ENCODE assay signal across 23 cellular contexts in the genomic region with DNA sequence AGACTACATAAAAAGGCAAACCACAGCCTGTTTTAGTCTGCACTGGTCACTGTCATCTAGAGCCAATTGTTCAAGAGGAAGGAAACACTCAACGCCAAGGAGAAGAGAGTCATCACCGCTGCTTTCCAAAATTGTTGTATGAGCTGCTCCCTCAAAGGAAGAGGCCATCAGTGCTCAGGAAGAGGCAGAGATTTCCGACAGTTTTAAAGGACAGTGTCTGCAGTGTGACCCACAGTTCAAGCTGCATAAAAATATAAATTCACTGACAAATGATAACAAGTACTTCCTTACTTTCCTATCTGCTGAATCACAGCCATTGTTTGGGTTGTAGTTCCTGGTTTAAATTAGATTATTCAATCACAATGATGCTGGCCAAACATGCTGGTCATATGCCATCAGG. TPM values are rescaled to one million over a fixed set of nuclear protein-coding genes. Genes with fewer than 3 reads are reported as not detected.
DNase-seq lines count a peak whose midpoint lies in the region; ATAC-seq, FAIRE-seq and TF ChIP-seq lines count a peak whose summit lies in the region.
"Had no signal": no experiment of that assay in that cellular context is flagged by ENCODE, and none has a peak within 500 bp of the region (broad histone marks: within the 10 kb centered on the region; RNA-seq: fewer than 3 reads in every experiment).

No MANE protein-coding gene starts in this region.

- peak overlapping the region; percentile 2 for H3K27ac Mint-ChIP-seq in activated naive CD8-positive, alpha-beta T cell treated with anti-CD3 and anti-CD28 coated beads for 36 hours
- H3K27ac Mint-ChIP-seq in activated naive CD8-positive, alpha-beta T cell treated with anti-CD3 and anti-CD28 coated beads, Interleukin-2, amount 50 U/mL, for 24 hours, result no peak overlapping the region
- H3K27ac Mint-ChIP-seq in activated T-helper 2 cell treated with anti-CD3 and anti-CD28 coated beads, Interferon-gamma antibody, Interleukin-2, Interleukin-4, amounts not matched to agents 10 μg/mL and 5 μg/mL and 100 μg/mL, durations not matched to agents 14 hours and 24 hours and 36 hours, result no peak overlapping the region
- H3K27ac Mint-ChIP-seq: activated B cell treated with CpG ODN at 0.5 μM for 24 hours; activated CD4-positive, alpha-beta memory T cell treated with anti-CD3 and anti-CD28 coated beads, Interleukin-2, amount 10 ng/mL, durations not matched to agents 7 days and 5 days; activated naive CD4-positive, alpha-beta T cell treated with anti-CD3 and anti-CD28 coated beads, Interleukin-2, amount 10 ng/mL, durations not matched to agents 7 days and 5 days; stimulated activated naive CD8-positive, alpha-beta T cell treated with anti-CD3 and anti-CD28 coated beads, Interleukin-15, amount 100 ng/mL, for 72 hours; T-helper 17 cell had no signal

- H3K36me3 ChIP-seq in endothelial cell of umbilical vein (ENCODE audit: control insufficient read depth in 2 of 2, extremely low read depth in 1 of 2, insufficient read depth in 2 of 2, low read length in 2 of 2) (no peaks in the 10 kb centered on the region), lower lobe of right lung (no peaks in the 10 kb centered on the region), thoracic aorta (no peaks in the 10 kb centered on the region), kidney (ENCODE audit: control insufficient read depth in 1 of 2, insufficient read depth in 2 of 2, low read length in 2 of 2) (no peaks in the 10 kb centered on the region)

- no peak for DNase-seq in activated naive CD8-positive, alpha-beta T cell treated with anti-CD3 and anti-CD28 coated beads for 36 hours
- DNase-seq in activated naive CD8-positive, alpha-beta T cell treated with anti-CD3 and anti-CD28 coated beads, Interleukin-2, amount 50 U/mL, for 24 hours, result no peak
- DNase-seq in endothelial cell of umbilical vein (ENCODE audit: low read depth, low spot score), result peak; percentile 94
- no peak for DNase-seq in lower lobe of right lung
- no peak for DNase-seq in thoracic aorta (ENCODE audit: low spot score)
- no peak for DNase-seq in amniotic stem cell (lab: John Stamatoyannopoulos, UW)
- no peak for DNase-seq in kidney
- no peak for DNase-seq in activated T-helper 2 cell treated with anti-CD3 and anti-CD28 coated beads, Interferon-gamma antibody, Interleukin-2, Interleukin-4, amounts not matched to agents 10 μg/mL and 5 μg/mL and 100 μg/mL, durations not matched to agents 14 hours and 24 hours and 36 hours (ENCODE audit: low spot score)
- DNase-seq: activated B cell treated with CpG ODN at 0.5 μM for 24 hours; activated CD4-positive, alpha-beta memory T cell treated with anti-CD3 and anti-CD28 coated beads, Interleukin-2, amount 10 ng/mL, durations not matched to agents 7 days and 5 days; activated naive CD4-positive, alpha-beta T cell treated with anti-CD3 and anti-CD28 coated beads, Interleukin-2, amount 10 ng/mL, durations not matched to agents 7 days and 5 days; activated T-cell treated with anti-CD3 and anti-CD28 coated beads, Interleukin-2, amount 50 U/mL, for 1 hour; BE2C; cortex of kidney; mammary epithelial cell; naive B cell; NCI-H1417; NCI-H2107; NCI-H510A treated with DMSO at 0.1 percent for 48 hours; SHP77; stimulated activated naive CD8-positive, alpha-beta T cell treated with anti-CD3 and anti-CD28 coated beads, Interleukin-15, amount 100 ng/mL, for 72 hours; T-helper 17 cell had no signal

- peak overlapping the region; percentile 12 for H3K4me2 ChIP-seq in endothelial cell of umbilical vein (ENCODE audit: insufficient read depth, low read length)

- peaks cover 42% of the 10 kb centered on the region for H3K36me3 Mint-ChIP-seq in activated naive CD8-positive, alpha-beta T cell treated with anti-CD3 and anti-CD28 coated beads for 36 hours
- H3K36me3 Mint-ChIP-seq in activated naive CD8-positive, alpha-beta T cell treated with anti-CD3 and anti-CD28 coated beads, Interleukin-2, amount 50 U/mL, for 24 hours (ENCODE audit: low read depth), result peaks cover 32% of the 10 kb centered on the region
- H3K36me3 Mint-ChIP-seq in activated T-helper 2 cell treated with anti-CD3 and anti-CD28 coated beads, Interferon-gamma antibody, Interleukin-2, Interleukin-4, amounts not matched to agents 10 μg/mL and 5 μg/mL and 100 μg/mL, durations not matched to agents 14 hours and 24 hours and 36 hours (ENCODE audit: low read depth), result peaks cover 8% of the 10 kb centered on the region

- H3K4me1 Mint-ChIP-seq in activated naive CD8-positive, alpha-beta T cell treated with anti-CD3 and anti-CD28 coated beads for 36 hours, result peaks cover 9% of the 10 kb centered on the region
- peaks cover 9% of the 10 kb centered on the region for H3K4me1 Mint-ChIP-seq in activated naive CD8-positive, alpha-beta T cell treated with anti-CD3 and anti-CD28 coated beads, Interleukin-2, amount 50 U/mL, for 24 hours
- no peaks in the 10 kb centered on the region for H3K4me1 Mint-ChIP-seq in activated T-helper 2 cell treated with anti-CD3 and anti-CD28 coated beads, Interferon-gamma antibody, Interleukin-2, Interleukin-4, amounts not matched to agents 10 μg/mL and 5 μg/mL and 100 μg/mL, durations not matched to agents 14 hours and 24 hours and 36 hours (ENCODE audit: low read depth)
- H3K4me1 Mint-ChIP-seq: activated CD4-positive, alpha-beta memory T cell treated with anti-CD3 and anti-CD28 coated beads, Interleukin-2, amount 10 ng/mL, durations not matched to agents 7 days and 5 days; activated naive CD4-positive, alpha-beta T cell treated with anti-CD3 and anti-CD28 coated beads, Interleukin-2, amount 10 ng/mL, durations not matched to agents 7 days and 5 days had no signal

- POLR2A ChIA-PET in endothelial cell of umbilical vein (lab: Charles Lee), result interaction anchor here (1.3 to 1.4 kb wide), 2 partner anchors 10 to 16 kb away, joined by 3 to 5 read pairs; partner anchors contain the start of gene PRCP

- no peaks in the 10 kb centered on the region for H3K27me3 Mint-ChIP-seq in activated naive CD8-positive, alpha-beta T cell treated with anti-CD3 and anti-CD28 coated beads for 36 hours
- no peaks in the 10 kb centered on the region for H3K27me3 Mint-ChIP-seq in activated naive CD8-positive, alpha-beta T cell treated with anti-CD3 and anti-CD28 coated beads, Interleukin-2, amount 50 U/mL, for 24 hours
- no peaks in the 10 kb centered on the region for H3K27me3 Mint-ChIP-seq in activated T-helper 2 cell treated with anti-CD3 and anti-CD28 coated beads, Interferon-gamma antibody, Interleukin-2, Interleukin-4, amounts not matched to agents 10 μg/mL and 5 μg/mL and 100 μg/mL, durations not matched to agents 14 hours and 24 hours and 36 hours (ENCODE audit: low read depth)
- H3K27me3 Mint-ChIP-seq: activated B cell treated with CpG ODN at 0.5 μM for 24 hours; activated CD4-positive, alpha-beta memory T cell treated with anti-CD3 and anti-CD28 coated beads, Interleukin-2, amount 10 ng/mL, durations not matched to agents 7 days and 5 days; activated naive CD4-positive, alpha-beta T cell treated with anti-CD3 and anti-CD28 coated beads, Interleukin-2, amount 10 ng/mL, durations not matched to agents 7 days and 5 days; naive B cell; stimulated activated naive CD8-positive, alpha-beta T cell treated with anti-CD3 and anti-CD28 coated beads, Interleukin-15, amount 100 ng/mL, for 72 hours; T-helper 17 cell had no signal

- H3K9ac ChIP-seq in endothelial cell of umbilical vein (replicated peaks; ENCODE audit: extremely low read depth, insufficient read depth, low read length), result no peak overlapping the region
- H3K9ac ChIP-seq in kidney (ENCODE audit: low read length in 2 of 2), result no peak overlapping the region

- no peak overlapping the region for H2AFZ ChIP-seq in endothelial cell of umbilical vein (ENCODE audit: low read depth, low read length)

- peaks cover 38% of the 10 kb centered on the region for H3K4me1 ChIP-seq in endothelial cell of umbilical vein (ENCODE audit: control insufficient read depth, extremely low read depth, insufficient read depth, low read length)
- peaks cover 23% of the 10 kb centered on the region for H3K4me1 ChIP-seq in lower lobe of right lung
- H3K4me1 ChIP-seq in thoracic aorta (ENCODE audit: control insufficient read depth in 1 of 2, low read depth in 2 of 2), result peaks cover 0 to 3% of the 10 kb centered on the region in 2 donors
- peaks cover 2 to 6% of the 10 kb centered on the region in 2 donors for H3K4me1 ChIP-seq in kidney (ENCODE audit: control insufficient read depth in 1 of 2, insufficient read depth in 1 of 2, low read depth in 1 of 2, low read length in 2 of 2)

- CTCF ChIA-PET in endothelial cell of umbilical vein (lab: Charles Lee), result interaction anchor here (1.2 to 3.9 kb wide), 4 partner anchors 12 to 108 kb away, joined by 4 to 42 read pairs (median 15); partner anchors contain the start of genes DDIAS and PRCP

- no peak for ATAC-seq in activated naive CD8-positive, alpha-beta T cell treated with anti-CD3 and anti-CD28 coated beads, Interleukin-2, amount 50 U/mL, for 24 hours
- ATAC-seq in lower lobe of right lung (peak; percentile 42 to 45), thoracic aorta (ENCODE audit: insufficient number of reproducible peaks, low FRiP score, low read depth) (peak; percentile 60)
- ATAC-seq: stimulated activated naive CD8-positive, alpha-beta T cell treated with anti-CD3 and anti-CD28 coated beads, Interleukin-15, amount 100 ng/mL, for 72 hours; T-helper 17 cell had no signal

- no peaks in the 10 kb centered on the region for H3K9me3 ChIP-seq in endothelial cell of umbilical vein (replicated peaks; ENCODE audit: control insufficient read depth, insufficient read depth, low read length)
- no peaks in the 10 kb centered on the region for H3K9me3 ChIP-seq in lower lobe of right lung
- no peaks in the 10 kb centered on the region for H3K9me3 ChIP-seq in thoracic aorta
- H3K9me3 ChIP-seq in kidney (ENCODE audit: control insufficient read depth in 1 of 2, low read length in 2 of 2), result no peaks in the 10 kb centered on the region
- H3K9me3 ChIP-seq: BE2C, vagina had no signal

- H3K4me3 Mint-ChIP-seq in activated naive CD8-positive, alpha-beta T cell treated with anti-CD3 and anti-CD28 coated beads for 36 hours, result no peak overlapping the region
- no peak overlapping the region for H3K4me3 Mint-ChIP-seq in activated naive CD8-positive, alpha-beta T cell treated with anti-CD3 and anti-CD28 coated beads, Interleukin-2, amount 50 U/mL, for 24 hours
- no peak overlapping the region for H3K4me3 Mint-ChIP-seq in activated T-helper 2 cell treated with anti-CD3 and anti-CD28 coated beads, Interferon-gamma antibody, Interleukin-2, Interleukin-4, amounts not matched to agents 10 μg/mL and 5 μg/mL and 100 μg/mL, durations not matched to agents 14 hours and 24 hours and 36 hours (ENCODE audit: low read depth)
- H3K4me3 Mint-ChIP-seq: activated B cell treated with CpG ODN at 0.5 μM for 24 hours; activated CD4-positive, alpha-beta memory T cell treated with anti-CD3 and anti-CD28 coated beads, Interleukin-2, amount 10 ng/mL, durations not matched to agents 7 days and 5 days; activated naive CD4-positive, alpha-beta T cell treated with anti-CD3 and anti-CD28 coated beads, Interleukin-2, amount 10 ng/mL, durations not matched to agents 7 days and 5 days; naive B cell; stimulated activated naive CD8-positive, alpha-beta T cell treated with anti-CD3 and anti-CD28 coated beads, Interleukin-15, amount 100 ng/mL, for 72 hours; T-helper 17 cell had no signal

- dilution Hi-C loops in endothelial cell of umbilical vein (cut with MboI; ENCODE audit: extremely low pct_ligation_motif_present, low sequenced_read_pairs), result no loop called here

- H3K4me3 ChIP-seq in endothelial cell of umbilical vein (replicated peaks in 1 of 3; ENCODE audit: insufficient read depth in 1 of 3, low read depth in 1 of 3, low read length in 3 of 3) (no peak overlapping the region), lower lobe of right lung (no peak overlapping the region), thoracic aorta (no peak overlapping the region), kidney (ENCODE audit: low read length in 2 of 2) (no peak overlapping the region)
- H3K4me3 ChIP-seq: vagina had no signal

- TF ChIP-seq POLR2A in endothelial cell of umbilical vein (IDR thresholded peaks at IDR 0.05; ENCODE audit: low read depth, low read length), result peak; percentile 66

- H3K27ac ChIP-seq in endothelial cell of umbilical vein (ENCODE audit: insufficient read depth, low read depth, low read length), result peak overlapping the region; percentile 68
- H3K27ac ChIP-seq in lower lobe of right lung, result no peak overlapping the region
- H3K27ac ChIP-seq in thoracic aorta, result peak overlapping the region in 1 of 2 donors; percentile 16
- no peak overlapping the region for H3K27ac ChIP-seq in kidney (ENCODE audit: low read depth in 2 of 2, low read length in 2 of 2)
- H3K27ac ChIP-seq: vagina had no signal

- BruUV-seq in endothelial cell of umbilical vein (replicated peaks; lab: Mats Ljungman, UMichigan), result no TSS peak

- intact Hi-C loops in endothelial cell of umbilical vein (cut with micrococcal nuclease), result loop anchor here (1.0 kb wide), 2 partner anchors 10 to 17 kb away; partner anchors contain the start of gene DDIAS
- intact Hi-C loops in lower lobe of right lung (cut with DNase I), result no loop called here
- intact Hi-C loops in kidney (cut with DNase I), result no loop called here
- intact Hi-C loops in activated T-helper 2 cell treated with anti-CD3 and anti-CD28 coated beads, Interferon-gamma antibody, Interleukin-2, Interleukin-4, amounts not matched to agents 10 μg/mL and 5 μg/mL and 100 μg/mL, durations not matched to agents 14 hours and 24 hours and 36 hours (cut with micrococcal nuclease), result no loop called here

- H4K20me1 ChIP-seq in endothelial cell of umbilical vein (replicated peaks; ENCODE audit: control insufficient read depth, extremely low read depth, insufficient read depth, low read length), result no peaks in the 10 kb centered on the region

- H3K9me3 Mint-ChIP-seq in activated naive CD8-positive, alpha-beta T cell treated with anti-CD3 and anti-CD28 coated beads for 36 hours, result peaks cover 8% of the 10 kb centered on the region
- peaks cover 4% of the 10 kb centered on the region for H3K9me3 Mint-ChIP-seq in activated naive CD8-positive, alpha-beta T cell treated with anti-CD3 and anti-CD28 coated beads, Interleukin-2, amount 50 U/mL, for 24 hours
- H3K9me3 Mint-ChIP-seq in activated T-helper 2 cell treated with anti-CD3 and anti-CD28 coated beads, Interferon-gamma antibody, Interleukin-2, Interleukin-4, amounts not matched to agents 10 μg/mL and 5 μg/mL and 100 μg/mL, durations not matched to agents 14 hours and 24 hours and 36 hours, result peaks cover 9% of the 10 kb centered on the region
- H3K9me3 Mint-ChIP-seq: activated B cell treated with CpG ODN at 0.5 μM for 24 hours had no signal

- no peaks in the 10 kb centered on the region for H3K27me3 ChIP-seq in endothelial cell of umbilical vein (ENCODE audit: control insufficient read depth in 2 of 2, insufficient read depth in 2 of 2, low read length in 2 of 2)
- H3K27me3 ChIP-seq in lower lobe of right lung (ENCODE audit: low read depth), result no peaks in the 10 kb centered on the region
- no peaks in the 10 kb centered on the region for H3K27me3 ChIP-seq in thoracic aorta (replicated peaks; ENCODE audit: insufficient read depth)
- H3K27me3 ChIP-seq: BE2C, vagina had no signal

- H3K9me1 ChIP-seq in endothelial cell of umbilical vein (replicated peaks; ENCODE audit: control insufficient read depth, extremely low read depth, insufficient read depth, low read length), result no peaks in the 10 kb centered on the region

- peaks cover 18% of the 10 kb centered on the region for H3K79me2 ChIP-seq in endothelial cell of umbilical vein (ENCODE audit: control insufficient read depth, insufficient read depth, low read length)

- peak; percentile 94 for FAIRE-seq in endothelial cell of umbilical vein (lab: Jason Lieb, UNC)
- FAIRE-seq in kidney (lab: Jason Lieb, UNC), result no peak

- TF ChIP-seq CTCF in endothelial cell of umbilical vein (IDR thresholded peaks at IDR 0.05; ENCODE audit: extremely low read depth in 1 of 2, insufficient read depth in 1 of 2, low read depth in 1 of 2, low read length in 2 of 2) (no peak), lower lobe of right lung (IDR thresholded peaks at IDR 0.05) (no peak), thoracic aorta (IDR thresholded peaks at IDR 0.05) (no peak), kidney (IDR thresholded peaks at IDR 0.05; ENCODE audit: borderline replicate concordance, extremely low read depth, insufficient read depth) (no peak)

RNA-seq across cellular contexts. Expression of gene PRCP, which starts 16.4 kb away (rescaled TPM):
- total RNA-seq in activated naive CD8-positive, alpha-beta T cell treated with anti-CD3 and anti-CD28 coated beads for 36 hours, result 10 to 100 TPM; 30.3 to 30.8 TPM
- total RNA-seq in endothelial cell of umbilical vein (149 and 170 TPM in 2 replicates), lower lobe of right lung (67.9 TPM), thoracic aorta (10 to 100 TPM; 46.8 to 55.9 TPM), kidney (115 TPM)
- polyA plus RNA-seq in endothelial cell of umbilical vein (265 and 277 TPM in 2 replicates), kidney (ENCODE audit: insufficient read depth, low read depth, low replicate concordance) (202 TPM)
- 205 and 236 TPM in 2 replicates for polyA plus RNA-seq in endothelial cell of umbilical vein (2011; cell fraction: cytosol; rRNA removed)
- polyA plus RNA-seq in endothelial cell of umbilical vein (2011; cell fraction: nucleus; rRNA removed), result 104 and 123 TPM in 2 replicates
- 187 and 209 TPM in 2 replicates for polyA plus RNA-seq in endothelial cell of umbilical vein (2012)
- polyA minus RNA-seq in endothelial cell of umbilical vein, result 189 TPM in 2 replicates
- 20.6 TPM for polyA minus RNA-seq in endothelial cell of umbilical vein (2011; cell fraction: cytosol; rRNA and poly(A)+ RNA removed)
- 69.7 and 81.6 TPM in 2 replicates for polyA minus RNA-seq in endothelial cell of umbilical vein (2011; cell fraction: nucleus; rRNA and poly(A)+ RNA removed)
- total RNA-seq in activated T-helper 2 cell treated with anti-CD3 and anti-CD28 coated beads, Interferon-gamma antibody, Interleukin-2, Interleukin-4, amounts not matched to agents 10 μg/mL and 5 μg/mL and 100 μg/mL, durations not matched to agents 14 hours and 24 hours and 36 hours, result 23.5 and 27.5 TPM in 2 replicates

RNA-seq across cellular contexts. Expression of gene DDIAS, which starts 17.7 kb away (rescaled TPM):
- 10 to 100 TPM; 28.8 to 31.8 TPM for total RNA-seq in activated naive CD8-positive, alpha-beta T cell treated with anti-CD3 and anti-CD28 coated beads for 36 hours
- total RNA-seq in endothelial cell of umbilical vein, result 8.5 and 9.2 TPM in 2 replicates
- 3.5 and 4.5 TPM in 2 replicates for polyA plus RNA-seq in endothelial cell of umbilical vein
- 6.4 and 6.8 TPM in 2 replicates for polyA plus RNA-seq in endothelial cell of umbilical vein (2011; cell fraction: cytosol; rRNA removed)
- 4.7 and 5.0 TPM in 2 replicates for polyA plus RNA-seq in endothelial cell of umbilical vein (2011; cell fraction: nucleus; rRNA removed)
- polyA plus RNA-seq in endothelial cell of umbilical vein (2012), result 7.7 and 11.7 TPM in 2 replicates
- polyA minus RNA-seq in endothelial cell of umbilical vein, result 7.2 and 8.6 TPM in 2 replicates
- 15.7 TPM for polyA minus RNA-seq in endothelial cell of umbilical vein (2011; cell fraction: cytosol; rRNA and poly(A)+ RNA removed)
- polyA minus RNA-seq in endothelial cell of umbilical vein (2011; cell fraction: nucleus; rRNA and poly(A)+ RNA removed), result 2.5 and 4.1 TPM in 2 replicates
- total RNA-seq in lower lobe of right lung, result 13.3 TPM
- total RNA-seq in thoracic aorta, result 1 to 10 TPM in 1 of 2 donors, not detected in 1; 1.2 TPM
- total RNA-seq in kidney, result 1.4 TPM
- polyA plus RNA-seq in kidney (ENCODE audit: insufficient read depth, low read depth, low replicate concordance), result 0.19 TPM
- total RNA-seq in activated T-helper 2 cell treated with anti-CD3 and anti-CD28 coated beads, Interferon-gamma antibody, Interleukin-2, Interleukin-4, amounts not matched to agents 10 μg/mL and 5 μg/mL and 100 μg/mL, durations not matched to agents 14 hours and 24 hours and 36 hours, result 17.8 and 18.2 TPM in 2 replicates
